ENCODE assay signal across 8 cellular contexts in genomic region chr14:74620497-74620921, GRCh38. TPM values are rescaled to one million over a fixed set of nuclear protein-coding genes. Genes with fewer than 3 reads are reported as not detected.
DNase-seq lines count a peak whose midpoint lies in the region; ATAC-seq, FAIRE-seq and TF ChIP-seq lines count a peak whose summit lies in the region.

No MANE protein-coding gene starts in this region.

- peaks cover 32% of the 10 kb centered on the region for H3K27me3 Mint-ChIP-seq in activated naive CD4-positive, alpha-beta T cell treated with anti-CD3 and anti-CD28 coated beads, Interleukin-2, amount 10 ng/mL, durations not matched to agents 7 days and 5 days
- H3K27me3 Mint-ChIP-seq in mesothelial cell of epicardium (ENCODE audit: low read depth), result peaks cover 11% of the 10 kb centered on the region

- peaks cover 45% of the 10 kb centered on the region for H3K4me1 Mint-ChIP-seq in activated naive CD4-positive, alpha-beta T cell treated with anti-CD3 and anti-CD28 coated beads, Interleukin-2, amount 10 ng/mL, durations not matched to agents 7 days and 5 days
- H3K4me1 Mint-ChIP-seq in mesothelial cell of epicardium, result peaks cover 11% of the 10 kb centered on the region

- POLR2A ChIA-PET in AG04450 (lab: Yijun Ruan, JAX), result interaction anchor here (0.7 to 3.0 kb wide), 9 partner anchors 10 to 48 kb away, joined by 3 to 22 read pairs (median 3); no protein-coding TSS in a partner anchor

- no peak overlapping the region for H3K4me3 Mint-ChIP-seq in activated naive CD4-positive, alpha-beta T cell treated with anti-CD3 and anti-CD28 coated beads, Interleukin-2, amount 10 ng/mL, durations not matched to agents 7 days and 5 days
- H3K4me3 Mint-ChIP-seq in mesothelial cell of epicardium, result no peak overlapping the region

- TF ChIP-seq CTCF in AG04450 (IDR thresholded peaks at IDR 0.05; ENCODE audit: low read depth, low read length), result no peak
- no peak for TF ChIP-seq CTCF in mesothelial cell of epicardium (IDR thresholded peaks at IDR 0.05; ENCODE audit: unreplicated experiment)

- no peak for ATAC-seq in HG02642 (IDR thresholded peaks at IDR 0.05; ENCODE audit: poor library complexity, unreplicated experiment)

- H3K9me3 ChIP-seq in AG04450 (ENCODE audit: control insufficient read depth, insufficient read depth, low read length), result no peaks in the 10 kb centered on the region

- no peaks in the 10 kb centered on the region for H3K36me3 Mint-ChIP-seq in activated naive CD4-positive, alpha-beta T cell treated with anti-CD3 and anti-CD28 coated beads, Interleukin-2, amount 10 ng/mL, durations not matched to agents 7 days and 5 days
- H3K36me3 Mint-ChIP-seq in mesothelial cell of epicardium, result no peaks in the 10 kb centered on the region

- FAIRE-seq in HTR-8/SVneo (lab: Jason Lieb, UNC), result no peak

- H3K27ac Mint-ChIP-seq in activated naive CD4-positive, alpha-beta T cell treated with anti-CD3 and anti-CD28 coated beads, Interleukin-2, amount 10 ng/mL, durations not matched to agents 7 days and 5 days, result no peak overlapping the region
- no peak overlapping the region for H3K27ac Mint-ChIP-seq in mesothelial cell of epicardium

- H3K27ac ChIP-seq in AG04450 (ENCODE audit: low read depth, low read length), result peak overlapping the region; percentile 93

- CTCF ChIA-PET in AG04450 (lab: Charles Lee), result no interaction called here
- CTCF ChIA-PET in activated naive CD4-positive, alpha-beta T cell treated with anti-CD3 and anti-CD28 coated beads, Interleukin-2, amount 10 ng/mL, durations not matched to agents 7 days and 5 days (lab: Charles Lee), result interaction anchor here (0.5 to 5.4 kb wide), 2 partner anchors 12 to 185 kb away, joined by 3 to 39 read pairs; no protein-coding TSS in a partner anchor

- H3K4me3 ChIP-seq in AG04450 (ENCODE audit: low read depth, low read length), result no peak overlapping the region

- no peaks in the 10 kb centered on the region for H3K9me3 Mint-ChIP-seq in activated naive CD4-positive, alpha-beta T cell treated with anti-CD3 and anti-CD28 coated beads, Interleukin-2, amount 10 ng/mL, durations not matched to agents 7 days and 5 days
- H3K9me3 Mint-ChIP-seq in mesothelial cell of epicardium, result no peaks in the 10 kb centered on the region

- no peaks in the 10 kb centered on the region for H3K27me3 ChIP-seq in AG04450 (ENCODE audit: control insufficient read depth, insufficient read depth, low read length)

- peak; percentile 61 for DNase-seq in AG04450 (ENCODE audit: low read depth, low spot score)
- peak; percentile 94 for DNase-seq in HTR-8/SVneo (ENCODE audit: insufficient read length, low spot score)
- DNase-seq in activated naive CD4-positive, alpha-beta T cell treated with anti-CD3 and anti-CD28 coated beads, Interleukin-2, amount 10 ng/mL, durations not matched to agents 7 days and 5 days, result peak; percentile 31
- peak; percentile 95 for DNase-seq in islet precursor cell
- no peak for DNase-seq in mesothelial cell of epicardium (ENCODE audit: low spot score in 2 of 2, unreplicated experiment in 2 of 2)
- no peak for DNase-seq in NCI-H524 (lab: John Stamatoyannopoulos, UW)
- no peak for DNase-seq in NCI-H2196 treated with DMSO at 0.1 percent for 48 hours (lab: John Stamatoyannopoulos, UW; ENCODE audit: unreplicated experiment)

RNA-seq across cellular contexts. Expression of gene LTBP2, which starts 8.5 kb away (rescaled TPM):
- polyA plus RNA-seq in AG04450 (2011; rRNA removed), result 44.3 and 61.8 TPM in 2 replicates
- polyA minus RNA-seq in AG04450 (2011; rRNA and poly(A)+ RNA removed), result 45.0 and 60.1 TPM in 2 replicates
- 2.9 to 3.4 TPM (median 3.4 TPM) in 3 replicates for total RNA-seq in mesothelial cell of epicardium

Comparison
In these comparisons a context has a peak if more than half of its experiments do, and no peak if none do; other contexts are left out.
1. DNase-seq: peak in AG04450 (single experiment), HTR-8/SVneo (single experiment), activated naive CD4-positive, alpha-beta T cell treated with anti-CD3 and anti-CD28 coated beads, Interleukin-2, amount 10 ng/mL, durations not matched to agents 7 days and 5 days (single experiment) and islet precursor cell (single experiment); none in mesothelial cell of epicardium (0 of 2), NCI-H524 (0 of 2) and NCI-H2196 treated with DMSO at 0.1 percent for 48 hours (single experiment).